Comparison of ENCODE assay signal across 22 cellular contexts in the genomic region with DNA sequence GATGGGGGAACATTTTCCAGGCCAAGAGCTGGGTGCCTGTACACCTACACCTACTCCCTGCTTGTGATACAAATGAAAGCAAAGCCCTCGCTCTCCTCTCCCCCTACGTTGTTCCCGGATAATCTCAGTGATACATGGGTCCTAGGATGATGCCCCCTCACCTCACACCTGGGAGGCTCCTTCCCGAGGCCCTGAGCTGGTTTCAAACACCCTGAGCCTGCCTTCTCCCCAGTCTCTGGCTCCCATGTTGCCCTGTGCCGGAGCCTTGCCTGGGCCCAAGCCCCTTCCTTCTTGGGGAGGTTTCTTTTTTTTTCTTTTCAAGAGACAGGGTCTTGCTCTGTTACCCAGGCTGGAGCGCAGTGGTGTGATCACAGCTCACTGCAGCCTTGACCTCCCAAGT. TPM values are rescaled to one million over a fixed set of nuclear protein-coding genes. Genes with fewer than 3 reads are reported as not detected.
DNase-seq lines count a peak whose midpoint lies in the region; ATAC-seq, FAIRE-seq and TF ChIP-seq lines count a peak whose summit lies in the region.
"Had no signal": no experiment of that assay in that cellular context is flagged by ENCODE, and none has a peak within 500 bp of the region (broad histone marks: within the 10 kb centered on the region; RNA-seq: fewer than 3 reads in every experiment).

No MANE protein-coding gene starts in this region.

- 98% methylated on average over 6 of the region's 6 CpGs for WGBS in HepG2 (ENCODE audit: low lambda C conversion rate)
- 60% methylated on average over 1 of the region's 6 CpGs for WGBS in right lobe of liver (ENCODE audit: insufficient coverage, low coverage, low lambda C conversion rate, missing lambda C conversion rate)
- WGBS in aorta, 2 donors = 92 to 93% methylated on average over 6 of the region's 6 CpGs

- H3K4me3 ChIP-seq in HepG2 (replicated peaks in 1 of 3; ENCODE audit: insufficient read depth in 1 of 3, low read depth in 2 of 3, low read length in 3 of 3) (no peak overlapping the region), right lobe of liver (no peak overlapping the region), aorta (ENCODE audit: low read length in 2 of 2) (no peak overlapping the region)
- H3K4me3 ChIP-seq: A549, SK-N-MC had no signal

- no peak for ATAC-seq in HepG2
- ATAC-seq in right lobe of liver = no peak
- ATAC-seq in aorta (ENCODE audit: low FRiP score) = no peak
- ATAC-seq: A549 had no signal

- peaks cover 7 to 29% of the 10 kb centered on the region in 2 experiments; a peak in 3 of 5 replicates for H3K36me3 ChIP-seq in HepG2 (replicated peaks in 1 of 2; ENCODE audit: control insufficient read depth in 1 of 2, insufficient read depth in 2 of 2, low read length in 2 of 2)
- H3K36me3 ChIP-seq in right lobe of liver = peaks cover 0 to 18% (median 0%) of the 10 kb centered on the region in 4 donors
- no peaks in the 10 kb centered on the region for H3K36me3 ChIP-seq in aorta (ENCODE audit: control insufficient read depth in 1 of 2, insufficient read depth in 2 of 2, low read length in 1 of 2)

- no peaks in the 10 kb centered on the region for H3K79me2 ChIP-seq in HepG2 (ENCODE audit: insufficient read depth, low read length)

- no peak for TF ChIP-seq RAD21 in HepG2 (CRISPR knock-in tag; IDR thresholded peaks at IDR 0.05)

- peaks cover 23% of the 10 kb centered on the region for H3K4me1 ChIP-seq in HepG2 (ENCODE audit: insufficient read depth, low read length)
- H3K4me1 ChIP-seq in right lobe of liver = peaks cover 0 to 19% (median 6%) of the 10 kb centered on the region in 4 donors
- no peaks in the 10 kb centered on the region for H3K4me1 ChIP-seq in aorta (ENCODE audit: control insufficient read depth in 1 of 2, insufficient read depth in 2 of 2, low read length in 2 of 2)

- TF ChIP-seq CTCF in HepG2 (CRISPR knock-in tag; IDR thresholded peaks at IDR 0.05) = no peak
- no peak for TF ChIP-seq CTCF in right lobe of liver (IDR thresholded peaks at IDR 0.05)
- TF ChIP-seq CTCF in brain (conservative IDR thresholded peaks at IDR 0.05) = no peak
- no peak for TF ChIP-seq CTCF in nephron progenitor cell (IDR thresholded peaks at IDR 0.05)

- no peaks in the 10 kb centered on the region for H3K9me3 ChIP-seq in HepG2 (ENCODE audit: low read length)
- no peaks in the 10 kb centered on the region for H3K9me3 ChIP-seq in right lobe of liver
- H3K9me3 ChIP-seq in aorta (ENCODE audit: control insufficient read depth, low read length) = peaks cover 1% of the 10 kb centered on the region
- H3K9me3 ChIP-seq: A549 had no signal

- no peak overlapping the region for H3K4me2 ChIP-seq in HepG2 (ENCODE audit: low read depth, low read length)
- H3K4me2 ChIP-seq: A549 had no signal

- intact Hi-C loops in HepG2 (cut with micrococcal nuclease; ENCODE audit: unreplicated experiment) (loop anchor here (5.0 kb wide), 1 partner anchor 189 kb away; no protein-coding TSS in a partner anchor), right lobe of liver (cut with DNase I) (loop anchor here (5.0 kb wide), 2 partner anchors 179 to 184 kb away; partner anchors contain the start of gene CELSR1 (in 1 of the 2)), aorta (cut with DNase I) (loop anchor here in 1 of 2 donors (10.0 kb wide), 1 partner anchor 186 kb away; no protein-coding TSS in a partner anchor)

- in situ Hi-C loops in HepG2 (cut with HindIII; ENCODE audit: extremely low pct_ligation_motif_present, low pct_unique_long_range_greater_than_20kb) = loop anchor here (5.0 kb wide), 1 partner anchor 34 kb away; no protein-coding TSS in a partner anchor

- H3K9ac ChIP-seq in HepG2 (ENCODE audit: insufficient read depth, low read depth, low read length) = no peak overlapping the region

- H3K36me3 Mint-ChIP-seq in brain (peaks cover 41% of the 10 kb centered on the region), nephron progenitor cell (ENCODE audit: low read depth) (peaks cover 44% of the 10 kb centered on the region)

- H3K27me3 ChIP-seq in HepG2 (ENCODE audit: control insufficient read depth in 1 of 2, insufficient read depth in 2 of 2, low read length in 2 of 2) (no peaks in the 10 kb centered on the region), right lobe of liver (no peaks in the 10 kb centered on the region), aorta (ENCODE audit: control insufficient read depth in 1 of 2, insufficient read depth in 2 of 2, low read length in 1 of 2) (no peaks in the 10 kb centered on the region)

- TF ChIP-seq EP300 in HepG2 (IDR thresholded peaks at IDR 0.05; ENCODE audit: low read depth in 2 of 2, low read length in 2 of 2) (no peak), HepG2 (CRISPR knock-in tag; IDR thresholded peaks at IDR 0.05; ENCODE audit: borderline replicate concordance) (no peak)

- no peak overlapping the region for H3K4me3 Mint-ChIP-seq in brain
- H3K4me3 Mint-ChIP-seq in nephron progenitor cell = no peak overlapping the region
- H3K4me3 Mint-ChIP-seq: CD4-positive, CD25-positive, alpha-beta regulatory T cell; HFFc6 had no signal

- H3K4me1 Mint-ChIP-seq in brain (peaks cover 18% of the 10 kb centered on the region), nephron progenitor cell (peaks cover 8% of the 10 kb centered on the region)

- BruUV-seq in HepG2 (replicated peaks; lab: Mats Ljungman, UMichigan) = no TSS peak

- H3K9me3 Mint-ChIP-seq in brain = peaks cover 0 to 7% (median 4%) of the 10 kb centered on the region in 5 experiments
- H3K9me3 Mint-ChIP-seq in nephron progenitor cell = peaks cover 14% of the 10 kb centered on the region
- H3K9me3 Mint-ChIP-seq: HFFc6 had no signal

- TF ChIP-seq POLR2A in HepG2 (IDR thresholded peaks at IDR 0.05; ENCODE audit: insufficient read depth in 1 of 2, low read depth in 2 of 2, low read length in 2 of 2) = no peak
- no peak for TF ChIP-seq POLR2A in right lobe of liver (IDR thresholded peaks at IDR 0.05)

- no peaks in the 10 kb centered on the region for H3K27me3 Mint-ChIP-seq in brain
- H3K27me3 Mint-ChIP-seq in nephron progenitor cell (ENCODE audit: low read depth, poor library complexity) = no peaks in the 10 kb centered on the region
- H3K27me3 Mint-ChIP-seq: CD4-positive, CD25-positive, alpha-beta regulatory T cell had no signal

- CTCF ChIA-PET in HepG2 (lab: Yijun Ruan, JAX; ENCODE audit: low intra/inter-chr PET ratio, low total read pairs) = no interaction called here

- no peak for DNase-seq in HepG2 (ENCODE audit: low spot score)
- DNase-seq in right lobe of liver = no peak
- DNase-seq in nephron progenitor cell = no peak
- peak; percentile 42 to 46 for DNase-seq in aorta
- no peak for DNase-seq in dedifferentiated amniotic fluid mesenchymal stem cell (ENCODE audit: extremely low spot score)
- no peak for DNase-seq in midbrain (lab: John Stamatoyannopoulos, UW)
- DNase-seq in NK-92 (lab: John Stamatoyannopoulos, UW; ENCODE audit: unreplicated experiment) = no peak
- DNase-seq: CD4-positive, CD25-positive, alpha-beta regulatory T cell; DMS79; HFFc6; KG1; MV-4-11; NCI-H1105 treated with DMSO at 0.1 percent for 48 hours; NCI-H2029 treated with DMSO at 0.1 percent for 48 hours; NCI-H226; NCI-H510A treated with DMSO at 0.1 percent for 48 hours; NCI-H748 treated with DMSO at 0.1 percent for 48 hours; SHP77 treated with DMSO at 0.1 percent for 48 hours had no signal

- no peaks in the 10 kb centered on the region for H4K20me1 ChIP-seq in HepG2 (ENCODE audit: insufficient read depth, low read length)

- no peak overlapping the region for H3K27ac ChIP-seq in HepG2 (ENCODE audit: extremely low read length, insufficient read depth, low read length)
- no peak overlapping the region for H3K27ac ChIP-seq in right lobe of liver
- no peak overlapping the region for H3K27ac ChIP-seq in aorta (ENCODE audit: low read depth in 1 of 2, low read length in 2 of 2)
- H3K27ac ChIP-seq: A549, SK-N-MC had no signal

- POLR2A ChIA-PET in HepG2 (lab: Yijun Ruan, JAX) = no interaction called here

- H3K27ac Mint-ChIP-seq in brain (peak overlapping the region in 3 of 5 experiments; percentile 71 to 82 (median 81)), nephron progenitor cell (peak overlapping the region; percentile 67)
- H3K27ac Mint-ChIP-seq: HFFc6 had no signal

- FAIRE-seq in HepG2 (lab: Jason Lieb, UNC) = no peak
- FAIRE-seq: A549, H54 had no signal

- no peak overlapping the region for H2AFZ ChIP-seq in HepG2 (ENCODE audit: low read length)

TF ChIP-seq in HepG2, 621 proteins besides CTCF, POLR2A, EP300 and RAD21:
- no peak for TF ChIP-seq SSRP1 (CRISPR knock-in tag; IDR thresholded peaks at IDR 0.05)
- TF ChIP-seq POLR2G (IDR thresholded peaks at IDR 0.05; ENCODE audit: low read depth, low read length) = peak; percentile 26; the same call in 1 of the 2 replicates

RNA-seq across cellular contexts. Expression of gene TRMU, which starts 23.3 kb away (rescaled TPM):
- total RNA-seq in HepG2 (2016; rRNA removed; fragmentation: Illumina TruSeq; extraction: Trizol) = 47.7 and 50.2 TPM in 2 replicates
- 18.2 and 23.3 TPM in 2 replicates for total RNA-seq in HepG2 (2016; cell fraction: cytosol; rRNA removed; fragmentation: Illumina TruSeq; extraction: Trizol; ENCODE audit: low read depth)
- 47.8 and 51.9 TPM in 2 replicates for total RNA-seq in HepG2 (2016; cell fraction: insoluble cytoplasmic fraction; rRNA removed; fragmentation: Illumina TruSeq; extraction: Trizol)
- 29.1 and 30.8 TPM in 2 replicates for total RNA-seq in HepG2 (2016; cell fraction: membrane; rRNA removed; fragmentation: Illumina TruSeq; extraction: Trizol)
- total RNA-seq in HepG2 (2016; cell fraction: nucleus; rRNA removed; fragmentation: Illumina TruSeq; extraction: Trizol) = 60.2 and 64.2 TPM in 2 replicates
- polyA plus RNA-seq in HepG2 (2011; rRNA removed) = 31.0 and 32.1 TPM in 2 replicates
- 19.1 and 26.5 TPM in 2 replicates for polyA plus RNA-seq in HepG2 (2011; cell fraction: cytosol; rRNA removed)
- 132 and 159 TPM in 2 replicates for polyA plus RNA-seq in HepG2 (2011; cell fraction: nucleus; rRNA removed)
- polyA plus RNA-seq in HepG2 (2012) = 26.7 and 28.6 TPM in 2 replicates
- 8.9 and 10.9 TPM in 2 replicates for polyA plus RNA-seq in HepG2 (2016; cell fraction: cytosol; fragmentation: Illumina TruSeq; extraction: Trizol; ENCODE audit: low read depth)
- 51.8 and 58.5 TPM in 2 replicates for polyA plus RNA-seq in HepG2 (2016; cell fraction: insoluble cytoplasmic fraction; fragmentation: Illumina TruSeq; extraction: Trizol; ENCODE audit: low read depth)
- 20.5 and 21.0 TPM in 2 replicates for polyA plus RNA-seq in HepG2 (2016; cell fraction: membrane; fragmentation: Illumina TruSeq; extraction: Trizol; ENCODE audit: low read depth)
- 126 and 127 TPM in 2 replicates for polyA plus RNA-seq in HepG2 (2016; cell fraction: nucleus; fragmentation: Illumina TruSeq; extraction: Trizol; ENCODE audit: insufficient read depth, low read depth)
- 36.9 and 68.5 TPM in 2 replicates for polyA minus RNA-seq in HepG2 (2011; rRNA and poly(A)+ RNA removed; ENCODE audit: low replicate concordance)
- 9.8 and 12.0 TPM in 2 replicates for polyA minus RNA-seq in HepG2 (2011; cell fraction: cytosol; rRNA and poly(A)+ RNA removed)
- polyA minus RNA-seq in HepG2 (2011; cell fraction: nucleus; rRNA and poly(A)+ RNA removed) = 105 and 171 TPM in 2 replicates
- 10 to 100 TPM; 17.2 to 24.2 (median 19.9) TPM for total RNA-seq in right lobe of liver
- 28.2 TPM for polyA plus RNA-seq in brain (ENCODE audit: insufficient read depth, low read depth, low replicate concordance)
- total RNA-seq in aorta = 10 to 100 TPM; 29.8 to 37.8 TPM
- polyA plus RNA-seq in aorta = 10 to 100 TPM; 11.3 to 66.4 TPM

Comparison
In these comparisons a context has a peak if more than half of its experiments do, and no peak if none do; other contexts are left out.
1. DNase-seq: peak in aorta (2 of 2); none in HepG2 (single experiment), right lobe of liver (0 of 3), nephron progenitor cell (single experiment), dedifferentiated amniotic fluid mesenchymal stem cell (single experiment), midbrain (single experiment) and NK-92 (single experiment).